ENCODE assay signal across 19 cellular contexts in the genomic region with DNA sequence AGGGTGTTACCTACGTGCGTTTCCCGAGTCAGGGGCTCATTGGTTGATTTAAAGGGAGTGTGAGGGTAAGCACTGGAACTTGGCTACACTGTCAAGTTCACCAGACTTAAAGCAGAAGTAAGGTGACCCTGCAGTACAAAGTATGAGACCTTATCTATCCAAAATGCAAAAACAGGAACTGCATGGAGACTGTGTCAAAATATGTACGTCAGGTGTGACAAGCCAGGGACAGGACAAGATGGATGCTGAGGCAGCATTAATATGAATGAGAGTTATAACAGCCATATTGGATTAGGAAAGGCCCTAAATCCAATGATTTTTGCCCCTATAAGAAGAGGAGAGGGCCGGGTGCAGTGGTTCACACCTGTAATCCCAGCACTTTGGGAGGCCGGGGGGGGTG. TPM values are rescaled to one million over a fixed set of nuclear protein-coding genes. Genes with fewer than 3 reads are reported as not detected.
DNase-seq lines count a peak whose midpoint lies in the region; ATAC-seq, FAIRE-seq and TF ChIP-seq lines count a peak whose summit lies in the region.
"Had no signal": no experiment of that assay in that cellular context is flagged by ENCODE, and none has a peak within 500 bp of the region (broad histone marks: within the 10 kb centered on the region; RNA-seq: fewer than 3 reads in every experiment).

No MANE protein-coding gene starts in this region.

- CTCF ChIA-PET in T-cell (lab: Charles Lee) (no interaction called here), HEK293T (lab: Yijun Ruan, JAX) (no interaction called here)

- H3K4me3 Mint-ChIP-seq in T-cell: peak overlapping the region in 1 of 3 donors; percentile 43
- H3K4me3 Mint-ChIP-seq: type B pancreatic cell had no signal

- no peaks in the 10 kb centered on the region for H3K9me3 ChIP-seq in mucosa of descending colon

- DNase-seq in CD1c-positive myeloid dendritic cell (ENCODE audit: extremely low spot score): peak; percentile 32
- DNase-seq in GM12891 (ENCODE audit: insufficient read length, low spot score): no peak
- no peak for DNase-seq in T-cell
- no peak for DNase-seq in mucosa of descending colon
- DNase-seq in HEK293T (ENCODE audit: extremely low spot score): no peak
- no peak for DNase-seq in medulla oblongata (ENCODE audit: extremely low spot score)
- DNase-seq in putamen (ENCODE audit: low spot score): no peak
- DNase-seq: activated CD8-positive, alpha-beta memory T cell treated with anti-CD3 and anti-CD28 coated beads for 24 hours; brain microvascular endothelial cell; DND-41; GOT3; Karpas-422; NCI-H1436 treated with DMSO at 0.1 percent for 48 hours; NCI-H2227 treated with DMSO at 0.1 percent for 48 hours had no signal

- TF ChIP-seq CTCF in mucosa of descending colon (IDR thresholded peaks at IDR 0.05): no peak

- ATAC-seq in T-cell (replicated peaks in 1 of 4) (peak in 1 of 4 experiments; percentile 68), mucosa of descending colon (peak; percentile 26), GM21528 (IDR thresholded peaks at IDR 0.05; ENCODE audit: low FRiP score, unreplicated experiment) (no peak)

- peak overlapping the region; percentile 84 to 85 for H3K27ac Mint-ChIP-seq in T-cell
- H3K27ac Mint-ChIP-seq: type B pancreatic cell had no signal

- POLR2A ChIA-PET in T-cell (lab: Charles Lee): no interaction called here
- POLR2A ChIA-PET in HEK293T (lab: Yijun Ruan, JAX): no interaction called here

- H3K4me3 ChIP-seq in mucosa of descending colon: no peak overlapping the region
- H3K4me3 ChIP-seq: BLaER1, SK-N-MC had no signal

- no peaks in the 10 kb centered on the region for H3K27me3 Mint-ChIP-seq in T-cell

- no peaks in the 10 kb centered on the region for H3K9me3 Mint-ChIP-seq in T-cell
- H3K9me3 Mint-ChIP-seq: type B pancreatic cell had no signal

- intact Hi-C loops in mucosa of descending colon (cut with DNase I, micrococcal nuclease): no loop called here

- H3K36me3 ChIP-seq in mucosa of descending colon (ENCODE audit: low read depth): no peaks in the 10 kb centered on the region
- H3K36me3 ChIP-seq: BLaER1, brain microvascular endothelial cell had no signal

- FAIRE-seq in GM12891 (lab: Jason Lieb, UNC): no peak

- no peaks in the 10 kb centered on the region for H3K4me1 ChIP-seq in mucosa of descending colon (ENCODE audit: low read depth)

- H3K36me3 Mint-ChIP-seq in T-cell: no peaks in the 10 kb centered on the region
- H3K36me3 Mint-ChIP-seq: type B pancreatic cell had no signal

- H3K4me1 Mint-ChIP-seq in T-cell: peaks cover 49 to 65% (median 62%) of the 10 kb centered on the region in 3 donors

- no peak for TF ChIP-seq POLR2A in GM12891 (IDR thresholded peaks at IDR 0.05; ENCODE audit: low read depth, low read length)

TF ChIP-seq in GM12891, 5 proteins besides CTCF, POLR2A, EP300 and RAD21:
- TF ChIP-seq SPI1 (IDR thresholded peaks at IDR 0.05; ENCODE audit: low read depth, low read length): peak; percentile 63
- no peak for TF ChIP-seq POU2F2 (IDR thresholded peaks at IDR 0.05; ENCODE audit: low read depth, low read length)

TF ChIP-seq in HEK293T, 16 proteins besides CTCF, POLR2A, EP300 and RAD21:
- TF ChIP-seq FOXM1 (IDR thresholded peaks at IDR 0.05; ENCODE audit: borderline replicate concordance): no peak
- TF ChIP-seq TARDBP (IDR thresholded peaks at IDR 0.05): no peak

RNA-seq across cellular contexts. Expression of a gene that starts 15.4 kb away (rescaled TPM):
- polyA plus RNA-seq in GM12891 (2012; ENCODE audit: low read depth, missing spikeins): 15.6 TPM
- total RNA-seq in T-cell: 10 to 100 TPM; 39.6 to 79.2 (median 71.2) TPM
- 1 to 10 TPM; 1.2 to 2.5 (median 1.8) TPM for total RNA-seq in mucosa of descending colon
- total RNA-seq: glomerular endothelial cell had no signal

RNA-seq across cellular contexts. Expression of a gene that starts 52.9 kb away (rescaled TPM):
- polyA plus RNA-seq in GM12891 (2012; ENCODE audit: low read depth, missing spikeins): 10.7 TPM
- total RNA-seq in T-cell: 10 to 100 TPM; 39.7 to 98.5 (median 72.8) TPM
- 10 to 100 TPM; 39.1 to 47.8 (median 44.2) TPM for total RNA-seq in mucosa of descending colon

Comparison
In these comparisons a context has a peak if more than half of its experiments do, and no peak if none do; other contexts are left out.
1. RNA of a gene that starts 15.4 kb away (total RNA-seq): 39.6 to 79.2 TPM in T-cell; 1.2 to 2.5 TPM in mucosa of descending colon; every median in the first group is over 10 times any median in the second.